ENCODE assay signal across 1 cellular context in the genomic region with DNA sequence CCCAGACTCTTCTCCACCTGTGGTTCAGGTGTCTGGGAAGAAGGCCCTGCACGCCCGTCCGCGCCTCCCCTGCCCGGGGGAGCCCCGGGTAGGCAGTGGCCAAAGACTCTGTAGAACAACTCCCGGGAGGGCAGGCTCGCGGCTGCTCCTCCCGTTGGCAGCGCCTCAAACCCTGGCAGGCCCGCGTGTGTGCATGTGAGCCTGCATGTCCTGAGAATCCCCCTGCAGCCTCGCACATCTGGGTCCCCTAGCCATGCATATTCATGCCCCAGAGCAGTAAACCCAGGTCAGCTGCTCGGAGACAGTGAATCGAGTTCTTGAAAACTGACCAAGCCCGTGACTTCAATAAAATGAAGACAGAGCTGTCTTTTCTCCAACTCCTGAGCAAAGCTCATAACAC.
A peak's percentile ranks its signal among the peaks of the same experiment; 100 is the strongest.
TF ChIP-seq lines count a peak whose summit lies in the region.

No MANE protein-coding gene starts in this region.

TF ChIP-seq in HEK293, 187 proteins besides CTCF, POLR2A, EP300 and RAD21 (continued from another document):
- TF ChIP-seq, protein P1, sequence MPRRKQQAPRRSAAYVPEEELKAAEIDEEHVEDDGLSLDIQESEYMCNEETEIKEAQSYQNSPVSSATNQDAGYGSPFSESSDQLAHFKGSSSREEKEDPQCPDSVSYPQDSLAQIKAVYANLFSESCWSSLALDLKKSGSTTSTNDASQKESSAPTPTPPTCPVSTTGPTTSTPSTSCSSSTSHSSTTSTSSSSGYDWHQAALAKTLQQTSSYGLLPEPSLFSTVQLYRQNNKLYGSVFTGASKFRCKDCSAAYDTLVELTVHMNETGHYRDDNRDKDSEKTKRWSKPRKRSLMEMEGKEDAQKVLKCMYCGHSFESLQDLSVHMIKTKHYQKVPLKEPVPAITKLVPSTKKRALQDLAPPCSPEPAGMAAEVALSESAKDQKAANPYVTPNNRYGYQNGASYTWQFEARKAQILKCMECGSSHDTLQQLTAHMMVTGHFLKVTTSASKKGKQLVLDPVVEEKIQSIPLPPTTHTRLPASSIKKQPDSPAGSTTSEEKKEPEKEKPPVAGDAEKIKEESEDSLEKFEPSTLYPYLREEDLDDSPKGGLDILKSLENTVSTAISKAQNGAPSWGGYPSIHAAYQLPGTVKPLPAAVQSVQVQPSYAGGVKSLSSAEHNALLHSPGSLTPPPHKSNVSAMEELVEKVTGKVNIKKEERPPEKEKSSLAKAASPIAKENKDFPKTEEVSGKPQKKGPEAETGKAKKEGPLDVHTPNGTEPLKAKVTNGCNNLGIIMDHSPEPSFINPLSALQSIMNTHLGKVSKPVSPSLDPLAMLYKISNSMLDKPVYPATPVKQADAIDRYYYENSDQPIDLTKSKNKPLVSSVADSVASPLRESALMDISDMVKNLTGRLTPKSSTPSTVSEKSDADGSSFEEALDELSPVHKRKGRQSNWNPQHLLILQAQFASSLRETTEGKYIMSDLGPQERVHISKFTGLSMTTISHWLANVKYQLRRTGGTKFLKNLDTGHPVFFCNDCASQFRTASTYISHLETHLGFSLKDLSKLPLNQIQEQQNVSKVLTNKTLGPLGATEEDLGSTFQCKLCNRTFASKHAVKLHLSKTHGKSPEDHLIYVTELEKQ (tag by site-specific recombination; IDR thresholded peaks at IDR 0.05; ENCODE audit: borderline replicate concordance): no peak
- TF ChIP-seq ZNF639 (tag by site-specific recombination; IDR thresholded peaks at IDR 0.05) (no peak), PRDM10 (tag by site-specific recombination; IDR thresholded peaks at IDR 0.05) (no peak), ZNF658 (tag by site-specific recombination; IDR thresholded peaks at IDR 0.05) (no peak), ZBTB20 (tag by site-specific recombination; IDR thresholded peaks at IDR 0.05) (peak; percentile 55; the same call in 1 of the 2 replicates), ZNF16 (tag by site-specific recombination; IDR thresholded peaks at IDR 0.05; ENCODE audit: low read depth) (no peak), GLI4 (tag by site-specific recombination; IDR thresholded peaks at IDR 0.05) (no peak), ZNF488 (tag by site-specific recombination; IDR thresholded peaks at IDR 0.05) (no peak), ZBTB49 (tag by site-specific recombination; IDR thresholded peaks at IDR 0.05; ENCODE audit: low read depth) (no peak), ZFP3 (tag by site-specific recombination; IDR thresholded peaks at IDR 0.05; ENCODE audit: low read depth) (no peak), HIC1 (tag by site-specific recombination; IDR thresholded peaks at IDR 0.05) (peak; percentile 32; the same call in 1 of the 2 replicates), MYNN (tag by site-specific recombination; IDR thresholded peaks at IDR 0.05; ENCODE audit: borderline replicate concordance) (no peak), ZFHX2 (tag by site-specific recombination; conservative IDR thresholded peaks at IDR 0.05) (0 out of 2 replicates have a peak, but pooled peaks have one; percentile 1)
- TF ChIP-seq, protein P2, sequence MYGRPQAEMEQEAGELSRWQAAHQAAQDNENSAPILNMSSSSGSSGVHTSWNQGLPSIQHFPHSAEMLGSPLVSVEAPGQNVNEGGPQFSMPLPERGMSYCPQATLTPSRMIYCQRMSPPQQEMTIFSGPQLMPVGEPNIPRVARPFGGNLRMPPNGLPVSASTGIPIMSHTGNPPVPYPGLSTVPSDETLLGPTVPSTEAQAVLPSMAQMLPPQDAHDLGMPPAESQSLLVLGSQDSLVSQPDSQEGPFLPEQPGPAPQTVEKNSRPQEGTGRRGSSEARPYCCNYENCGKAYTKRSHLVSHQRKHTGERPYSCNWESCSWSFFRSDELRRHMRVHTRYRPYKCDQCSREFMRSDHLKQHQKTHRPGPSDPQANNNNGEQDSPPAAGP (tag by site-specific recombination; IDR thresholded peaks at IDR 0.05): no peak
